ENCODE assay signal across 18 cellular contexts in genomic region chr2:9327873-9328352, GRCh38.
DNase-seq lines count a peak whose midpoint lies in the region; ATAC-seq and TF ChIP-seq lines count a peak whose summit lies in the region.
"Had no signal": no experiment of that assay in that cellular context is flagged by ENCODE, and none has a peak within 500 bp of the region (broad histone marks: within the 10 kb centered on the region; RNA-seq: fewer than 3 reads in every experiment).

No MANE protein-coding gene starts in this region.

- DNase-seq in HFFc6 (no peak), NCI-H69 (lab: John Stamatoyannopoulos, UW) (peak; percentile 3), epithelial cell of esophagus (ENCODE audit: low read depth) (peak; percentile 52), NCI-H1694 treated with DMSO at 0.1 percent for 48 hours (lab: John Stamatoyannopoulos, UW) (no peak)
- DNase-seq: activated B cell treated with CpG ODN at 0.5 μM for 24 hours; adrenal gland; central memory CD4-positive, alpha-beta T cell; DND-41; effector memory CD8-positive, alpha-beta T cell; foreskin fibroblast; NCI-H2081; pancreas; small intestine; T-cell had no signal

- no peak overlapping the region for H3K4me3 Mint-ChIP-seq in HFFc6
- H3K4me3 Mint-ChIP-seq: activated B cell treated with CpG ODN at 0.5 μM for 24 hours; effector memory CD8-positive, alpha-beta T cell; T-cell had no signal

- H3K9me3 Mint-ChIP-seq in HFFc6 = no peaks in the 10 kb centered on the region
- H3K9me3 Mint-ChIP-seq: activated B cell treated with CpG ODN at 0.5 μM for 24 hours; effector memory CD8-positive, alpha-beta T cell; T-cell had no signal

- H3K4me1 ChIP-seq in subcutaneous abdominal adipose tissue (ENCODE audit: control insufficient read depth in 5 of 5, insufficient read depth in 5 of 5, low read length in 5 of 5) = peaks cover 0 to 32% (median 10%) of the 10 kb centered on the region in 5 donors
- H3K4me1 ChIP-seq: pancreas had no signal

- H3K9ac ChIP-seq in subcutaneous abdominal adipose tissue (ENCODE audit: low read length in 5 of 5) = no peak overlapping the region

- no peaks in the 10 kb centered on the region for H3K9me3 ChIP-seq in subcutaneous abdominal adipose tissue (ENCODE audit: control insufficient read depth in 5 of 5, low read length in 5 of 5)
- H3K9me3 ChIP-seq: adrenal gland, pancreas had no signal

- H3K4me3 ChIP-seq in epithelial cell of esophagus (ENCODE audit: low read length) (no peak overlapping the region), subcutaneous abdominal adipose tissue (ENCODE audit: low read depth in 1 of 5, low read length in 5 of 5) (no peak overlapping the region)
- H3K4me3 ChIP-seq: adrenal gland, pancreas had no signal

- peaks cover 6% of the 10 kb centered on the region for H3K27me3 Mint-ChIP-seq in HFFc6 (ENCODE audit: insufficient read depth)

- no peaks in the 10 kb centered on the region for H3K27me3 ChIP-seq in subcutaneous abdominal adipose tissue (ENCODE audit: control insufficient read depth in 5 of 5, insufficient read depth in 4 of 5, low read length in 5 of 5)
- H3K27me3 ChIP-seq: adrenal gland, pancreas had no signal

- H3K27ac ChIP-seq in subcutaneous abdominal adipose tissue (ENCODE audit: low read depth, low read length) = peak overlapping the region; percentile 8
- H3K27ac ChIP-seq: pancreas had no signal

- peak overlapping the region; percentile 65 for H3K27ac Mint-ChIP-seq in HFFc6
- H3K27ac Mint-ChIP-seq: activated B cell treated with CpG ODN at 0.5 μM for 24 hours; effector memory CD8-positive, alpha-beta T cell; T-cell had no signal

- H3K4me1 Mint-ChIP-seq in HFFc6 (ENCODE audit: low read depth) = peaks cover 20% of the 10 kb centered on the region

- TF ChIP-seq CTCF in HFFc6 (IDR thresholded peaks at IDR 0.05) (no peak), epithelial cell of esophagus (IDR thresholded peaks at IDR 0.05; ENCODE audit: insufficient read depth, low read depth, low read length, missing control alignments) (no peak)

- ATAC-seq in HG02884 (IDR thresholded peaks at IDR 0.05; ENCODE audit: unreplicated experiment) (no peak), HG03565 (IDR thresholded peaks at IDR 0.05; ENCODE audit: unreplicated experiment) (no peak)
- ATAC-seq: effector memory CD8-positive, alpha-beta T cell; left lobe of liver; pancreas; T-cell had no signal

- H3K36me3 ChIP-seq in subcutaneous abdominal adipose tissue (ENCODE audit: control insufficient read depth in 5 of 5, insufficient read depth in 5 of 5, low read length in 5 of 5) = peaks cover 0 to 46% (median 38%) of the 10 kb centered on the region in 5 donors
- H3K36me3 ChIP-seq: adrenal gland, pancreas had no signal

- H3K36me3 Mint-ChIP-seq in HFFc6 (ENCODE audit: low read depth) = peaks cover 53% of the 10 kb centered on the region
- H3K36me3 Mint-ChIP-seq: T-cell had no signal

Comparison
In these comparisons a context has a peak if more than half of its experiments do, and no peak if none do; other contexts are left out.
1. DNase-seq: peak in NCI-H69 (single experiment) and epithelial cell of esophagus (single experiment); none in HFFc6 (single experiment) and NCI-H1694 treated with DMSO at 0.1 percent for 48 hours (single experiment).